24 cellular contexts compared by ENCODE assay signal in genomic region chr21:32991299-32991850, GRCh38. TPM values are rescaled to one million over a fixed set of nuclear protein-coding genes. Genes with fewer than 3 reads are reported as not detected.
A peak's percentile ranks its signal among the peaks of the same experiment; 100 is the strongest.
DNase-seq lines count a peak whose midpoint lies in the region; ATAC-seq, FAIRE-seq and TF ChIP-seq lines count a peak whose summit lies in the region.
"Had no signal": no experiment of that assay in that cellular context is flagged by ENCODE, and none has a peak within 500 bp of the region (broad histone marks: within the 10 kb centered on the region; RNA-seq: fewer than 3 reads in every experiment).

No MANE protein-coding gene starts in this region.

- H3K27ac ChIP-seq in neural cell (ENCODE audit: low read length): no peak overlapping the region
- H3K27ac ChIP-seq in psoas muscle: no peak overlapping the region
- H3K27ac ChIP-seq: HL-60, PC-9, RWPE1 had no signal

- no peaks in the 10 kb centered on the region for H3K79me2 ChIP-seq in neural cell (replicated peaks; ENCODE audit: insufficient read depth, low read length)

- H3K27me3 ChIP-seq in neural cell (ENCODE audit: insufficient read depth, low read depth, low read length): no peaks in the 10 kb centered on the region
- peaks cover 2 to 37% (median 2%) of the 10 kb centered on the region in 3 donors for H3K27me3 ChIP-seq in psoas muscle (ENCODE audit: insufficient read depth in 3 of 3, low read length in 2 of 3)

- 24 to 33% (median 29%) methylated on average over 8 of the region's 8 CpGs for WGBS in psoas muscle, 3 donors

- no peak for TF ChIP-seq EP300 in neural cell (conservative IDR thresholded peaks at IDR 0.05; ENCODE audit: poor library complexity, severe bottlenecking)

- intact Hi-C loops in psoas muscle (cut with DNase I): no loop called here

- no peak overlapping the region for H3K9ac ChIP-seq in neural cell (ENCODE audit: low read length)

- H3K9me3 ChIP-seq in neural cell (ENCODE audit: low read length): no peaks in the 10 kb centered on the region
- peaks cover 6% of the 10 kb centered on the region for H3K9me3 ChIP-seq in psoas muscle

- no peak for TF ChIP-seq RAD21 in neural cell (conservative IDR thresholded peaks at IDR 0.05)

- TF ChIP-seq CTCF in D721Med (IDR thresholded peaks at IDR 0.05; ENCODE audit: insufficient read depth, missing control alignments): no peak
- TF ChIP-seq CTCF in neural cell (IDR thresholded peaks at IDR 0.05; ENCODE audit: poor library complexity, severe bottlenecking): peak; percentile 12
- no peak for TF ChIP-seq CTCF in psoas muscle (IDR thresholded peaks at IDR 0.05)

- no peaks in the 10 kb centered on the region for H3K4me1 ChIP-seq in psoas muscle

- H4K20me1 ChIP-seq in neural cell (ENCODE audit: insufficient read depth): no peaks in the 10 kb centered on the region

- no peaks in the 10 kb centered on the region for H3K36me3 ChIP-seq in neural cell (ENCODE audit: insufficient read depth, low read length)
- H3K36me3 ChIP-seq in psoas muscle (ENCODE audit: insufficient read depth in 1 of 2, low read depth in 1 of 2): no peaks in the 10 kb centered on the region

- H3F3A ChIP-seq in neural cell (ENCODE audit: insufficient read depth, low read length, poor library complexity, severe bottlenecking): no peaks in the 10 kb centered on the region

- ATAC-seq in psoas muscle: no peak
- ATAC-seq: SK-N-SH treated with all-trans-retinoic acid at 6 μM for 48 hours had no signal

- H2AFZ ChIP-seq in neural cell (ENCODE audit: low read depth, low read length): no peak overlapping the region
- H2AFZ ChIP-seq: PC-9 had no signal

- peak; percentile 66 for FAIRE-seq in D721Med (lab: Jason Lieb, UNC)
- FAIRE-seq: HTR-8/SVneo had no signal

- H3K4me2 ChIP-seq in neural cell (ENCODE audit: low read length): no peak overlapping the region
- H3K4me2 ChIP-seq: PC-9 had no signal

- peak overlapping the region; percentile 38 for H3K4me3 ChIP-seq in neural cell (ENCODE audit: low read length)
- no peak overlapping the region for H3K4me3 ChIP-seq in psoas muscle
- H3K4me3 ChIP-seq: PC-9 had no signal

- DNase-seq in COR-L47 (lab: John Stamatoyannopoulos, UW) (peak; percentile 9), D721Med (ENCODE audit: insufficient read length, low spot score) (no peak), NCI-H524 treated with DMSO at 0.1 percent for 48 hours (lab: John Stamatoyannopoulos, UW) (peak; percentile 98), COLO668 (lab: John Stamatoyannopoulos, UW; ENCODE audit: unreplicated experiment) (no peak), psoas muscle (no peak), SW 1271 (lab: John Stamatoyannopoulos, UW) (no peak)
- DNase-seq: ACHN; C1 segment of cervical spinal cord; CD8-positive, alpha-beta memory T cell; DMS79 treated with DMSO at 0.1 percent for 48 hours; HCEC 1CT; IMR-90; NCI-H1694 treated with DMSO at 0.1 percent for 48 hours; NCI-H446; NCI-H774; PC-9; SIG-M5; T-helper 1 cell had no signal

- H3K9me2 ChIP-seq in neural cell (ENCODE audit: insufficient read depth, low read length): no peaks in the 10 kb centered on the region

TF ChIP-seq in neural cell, 6 proteins besides CTCF, POLR2A, EP300 and RAD21:
- no peak for TF ChIP-seq TAF1 (IDR thresholded peaks at IDR 0.05; ENCODE audit: low read depth)
- no peak for TF ChIP-seq REST (IDR thresholded peaks at IDR 0.05; ENCODE audit: borderline replicate concordance)

RNA-seq across cellular contexts. Expression of gene OLIG2, which starts 34.4 kb away (rescaled TPM):
- polyA plus RNA-seq in neural cell (0.84 and 0.90 TPM in 2 replicates), psoas muscle (under 1 TPM in 1 of 3 donors, not detected in 2; 0.03 TPM)
- 0.73 and 0.81 TPM in 2 replicates for polyA minus RNA-seq in neural cell
- total RNA-seq in psoas muscle: under 1 TPM in 3 of 4 donors, not detected in 1; 0.08 to 0.22 (median 0.21) TPM
- total RNA-seq: CD8-positive, alpha-beta memory T cell; IMR-90; M059J; PC-9 had no signal
- polyA plus RNA-seq: CD8-positive, alpha-beta memory T cell; IMR-90 had no signal

Comparison
In these comparisons a context has a peak if more than half of its experiments do, and no peak if none do; other contexts are left out.
1. DNase-seq: peak in COR-L47 (single experiment) and NCI-H524 treated with DMSO at 0.1 percent for 48 hours (single experiment); none in D721Med (single experiment), COLO668 (single experiment), psoas muscle (0 of 2) and SW 1271 (0 of 2).